In genomic region chr6:31354788-31355539, GRCh38 we compare ENCODE assay signal across 9 cellular contexts. TPM values are rescaled to one million over a fixed set of nuclear protein-coding genes. Genes with fewer than 3 reads are reported as not detected.
A peak's percentile ranks its signal among the peaks of the same experiment; 100 is the strongest.
DNase-seq lines count a peak whose midpoint lies in the region; ATAC-seq and TF ChIP-seq lines count a peak whose summit lies in the region.
"Had no signal": no experiment of that assay in that cellular context is flagged by ENCODE, and none has a peak within 500 bp of the region (broad histone marks: within the 10 kb centered on the region; RNA-seq: fewer than 3 reads in every experiment).

No MANE protein-coding gene starts in this region.

- H3K9me3 ChIP-seq in ascending aorta (no peaks in the 10 kb centered on the region), vagina (no peaks in the 10 kb centered on the region), aorta (ENCODE audit: control insufficient read depth, low read length) (no peaks in the 10 kb centered on the region)

- H3K4me3 Mint-ChIP-seq in stimulated activated naive CD8-positive, alpha-beta T cell treated with anti-CD3 and anti-CD28 coated beads, Interleukin-15, Interleukin-2, amounts not matched to agents 100 ng/mL and 50 ng/mL, for 24 hours = peak overlapping the region; percentile 94
- H3K4me3 Mint-ChIP-seq in naive thymus-derived CD8-positive, alpha-beta T cell = peak overlapping the region; percentile 76 to 100 (median 96)

- TF ChIP-seq POLR2A in vagina (IDR thresholded peaks at IDR 0.05) = no peak

- peak overlapping the region; percentile 92 for H3K27ac Mint-ChIP-seq in stimulated activated naive CD8-positive, alpha-beta T cell treated with anti-CD3 and anti-CD28 coated beads, Interleukin-15, Interleukin-2, amounts not matched to agents 100 ng/mL and 50 ng/mL, for 24 hours
- H3K27ac Mint-ChIP-seq in naive thymus-derived CD8-positive, alpha-beta T cell = peak overlapping the region; percentile 78 to 100 (median 100)

- peaks cover 68% of the 10 kb centered on the region for H3K4me1 Mint-ChIP-seq in stimulated activated naive CD8-positive, alpha-beta T cell treated with anti-CD3 and anti-CD28 coated beads, Interleukin-15, Interleukin-2, amounts not matched to agents 100 ng/mL and 50 ng/mL, for 24 hours (ENCODE audit: low read depth)
- H3K4me1 Mint-ChIP-seq in naive thymus-derived CD8-positive, alpha-beta T cell = peaks cover 57 to 78% (median 72%) of the 10 kb centered on the region in 4 donors

- H3K9me3 Mint-ChIP-seq in stimulated activated naive CD8-positive, alpha-beta T cell treated with anti-CD3 and anti-CD28 coated beads, Interleukin-15, Interleukin-2, amounts not matched to agents 100 ng/mL and 50 ng/mL, for 24 hours = no peaks in the 10 kb centered on the region
- peaks cover 0 to 1% (median 0%) of the 10 kb centered on the region in 9 donors for H3K9me3 Mint-ChIP-seq in naive thymus-derived CD8-positive, alpha-beta T cell

- no peak for DNase-seq in stimulated activated naive CD8-positive, alpha-beta T cell treated with anti-CD3 and anti-CD28 coated beads, Interleukin-15, Interleukin-2, amounts not matched to agents 100 U/mL and 50 U/mL, for 24 hours
- no peak for DNase-seq in ascending aorta (ENCODE audit: low spot score in 2 of 2)
- peak in 4 of 10 donors; percentile 14 to 22 (median 18) for DNase-seq in naive thymus-derived CD8-positive, alpha-beta T cell
- no peak for DNase-seq in vagina (ENCODE audit: extremely low spot score in 2 of 2)
- no peak for DNase-seq in kidney glomerular epithelial cell (lab: John Stamatoyannopoulos, UW)
- no peak for DNase-seq in NCI-H187 treated with DMSO at 0.1 percent for 48 hours (lab: John Stamatoyannopoulos, UW)
- DNase-seq in aorta = no peak
- DNase-seq: SHP77 had no signal

- peak overlapping the region; percentile 10 to 91 for H3K4me3 ChIP-seq in ascending aorta
- peak overlapping the region; percentile 56 to 63 for H3K4me3 ChIP-seq in vagina
- no peak overlapping the region for H3K4me3 ChIP-seq in aorta (ENCODE audit: low read length in 2 of 2)

- H3K27me3 ChIP-seq in ascending aorta = no peaks in the 10 kb centered on the region
- H3K27me3 ChIP-seq in vagina = no peaks in the 10 kb centered on the region
- no peaks in the 10 kb centered on the region for H3K27me3 ChIP-seq in aorta (ENCODE audit: control insufficient read depth in 1 of 2, insufficient read depth in 2 of 2, low read length in 1 of 2)

- peaks cover 3% of the 10 kb centered on the region in 2 donors for H3K36me3 ChIP-seq in ascending aorta
- H3K36me3 ChIP-seq in vagina = peaks cover 0 to 23% of the 10 kb centered on the region in 2 donors
- H3K36me3 ChIP-seq in aorta (ENCODE audit: control insufficient read depth in 1 of 2, insufficient read depth in 2 of 2, low read length in 1 of 2) = no peaks in the 10 kb centered on the region

- no peak for ATAC-seq in stimulated activated naive CD8-positive, alpha-beta T cell treated with anti-CD3 and anti-CD28 coated beads, Interleukin-15, Interleukin-2, amounts not matched to agents 100 U/mL and 50 U/mL, for 24 hours
- ATAC-seq in naive thymus-derived CD8-positive, alpha-beta T cell = no peak
- ATAC-seq in aorta (ENCODE audit: low FRiP score) = no peak

- H3K27ac ChIP-seq in ascending aorta (no peak overlapping the region), vagina (peak overlapping the region; percentile 86), aorta (ENCODE audit: low read depth in 1 of 2, low read length in 2 of 2) (no peak overlapping the region)

- peaks cover 0 to 5% of the 10 kb centered on the region in 2 donors for H3K4me1 ChIP-seq in ascending aorta
- peaks cover 26% of the 10 kb centered on the region for H3K4me1 ChIP-seq in vagina
- no peaks in the 10 kb centered on the region for H3K4me1 ChIP-seq in aorta (ENCODE audit: control insufficient read depth in 1 of 2, insufficient read depth in 2 of 2, low read length in 2 of 2)

- POLR2A ChIA-PET in naive thymus-derived CD8-positive, alpha-beta T cell (lab: Charles Lee) = interaction anchor here (0.6 to 4.9 kb wide), 13 partner anchors 11 to 863 kb away, joined by 3 to 49 read pairs (median 7); partner anchors contain the start of genes CCHCR1, HLA-C and TCF19

- TF ChIP-seq CTCF in ascending aorta (IDR thresholded peaks at IDR 0.05) = no peak
- no peak for TF ChIP-seq CTCF in vagina (IDR thresholded peaks at IDR 0.05)

- peaks cover 30% of the 10 kb centered on the region for H3K36me3 Mint-ChIP-seq in stimulated activated naive CD8-positive, alpha-beta T cell treated with anti-CD3 and anti-CD28 coated beads, Interleukin-15, Interleukin-2, amounts not matched to agents 100 ng/mL and 50 ng/mL, for 24 hours (ENCODE audit: low read depth)
- peaks cover 17 to 51% (median 32%) of the 10 kb centered on the region in 3 donors for H3K36me3 Mint-ChIP-seq in naive thymus-derived CD8-positive, alpha-beta T cell

- H3K27me3 Mint-ChIP-seq in stimulated activated naive CD8-positive, alpha-beta T cell treated with anti-CD3 and anti-CD28 coated beads, Interleukin-15, Interleukin-2, amounts not matched to agents 100 ng/mL and 50 ng/mL, for 24 hours = no peaks in the 10 kb centered on the region
- peaks cover 0 to 2% (median 0%) of the 10 kb centered on the region in 5 donors for H3K27me3 Mint-ChIP-seq in naive thymus-derived CD8-positive, alpha-beta T cell

- WGBS in aorta, 2 donors = 74 to 76% methylated on average over 11 of the region's 11 CpGs

- intact Hi-C loops in ascending aorta (cut with DNase I) = no loop called here
- intact Hi-C loops in vagina (cut with DNase I) = loop anchor here (5.0 kb wide), 1 partner anchor 88 kb away; no protein-coding TSS in a partner anchor
- intact Hi-C loops in aorta (cut with DNase I) = loop anchor here in 1 of 2 donors (5.0 kb wide), 1 partner anchor 83 kb away; the partner anchor contains the start of gene HLA-C

RNA-seq across cellular contexts. Expression of gene HLA-B, which starts 2.0 kb away (rescaled TPM):
- 1,833 TPM for total RNA-seq in ascending aorta
- total RNA-seq in naive thymus-derived CD8-positive, alpha-beta T cell = 1,000 to 10,000 TPM; 5,337 to 5,382 TPM
- 1,000 to 10,000 TPM; 5,978 to 8,548 (median 7,722) TPM for polyA plus RNA-seq in naive thymus-derived CD8-positive, alpha-beta T cell
- 921 TPM for total RNA-seq in vagina
- 1,000 to 10,000 TPM in 1 of 2 donors, 100 to 1,000 TPM in 1; 862 to 1,392 TPM for total RNA-seq in aorta
- 100 to 1,000 TPM; 209 to 214 TPM for polyA plus RNA-seq in aorta

RNA-seq across cellular contexts. Expression of gene MICA, which starts 48.4 kb away (rescaled TPM):
- total RNA-seq in ascending aorta = 19.2 TPM
- total RNA-seq in naive thymus-derived CD8-positive, alpha-beta T cell = 10 to 100 TPM; 21.0 to 21.9 TPM
- 1 to 10 TPM; 3.7 to 5.8 (median 5.5) TPM for polyA plus RNA-seq in naive thymus-derived CD8-positive, alpha-beta T cell
- total RNA-seq in vagina = 19.9 TPM
- 10 to 100 TPM; 19.8 to 29.2 TPM for total RNA-seq in aorta
- 10 to 100 TPM; 25.3 to 89.6 TPM for polyA plus RNA-seq in aorta

Comparison
In these comparisons a context has a peak if more than half of its experiments do, and no peak if none do; other contexts are left out.
1. H3K4me3 ChIP-seq: peak in ascending aorta (2 of 2) and vagina (2 of 2); none in aorta (0 of 2).